In genomic region chr3:39109086-39109485, GRCh38 we compare ENCODE assay signal across 15 cellular contexts. TPM values are rescaled to one million over a fixed set of nuclear protein-coding genes. Genes with fewer than 3 reads are reported as not detected.
DNase-seq lines count a peak whose midpoint lies in the region; ATAC-seq, FAIRE-seq and TF ChIP-seq lines count a peak whose summit lies in the region.
"Had no signal": no experiment of that assay in that cellular context is flagged by ENCODE, and none has a peak within 500 bp of the region (broad histone marks: within the 10 kb centered on the region; RNA-seq: fewer than 3 reads in every experiment).

No MANE protein-coding gene starts in this region.

- no peaks in the 10 kb centered on the region for H3K9me2 ChIP-seq in DOHH2 (replicated peaks; ENCODE audit: control insufficient read depth, low read length)

- TF ChIP-seq CTCF in DOHH2 (IDR thresholded peaks at IDR 0.05; ENCODE audit: low read depth, low read length, poor library complexity, severe bottlenecking) = no peak
- no peak for TF ChIP-seq CTCF in GM12878 (IDR thresholded peaks at IDR 0.05 in 2 of 3, conservative IDR thresholded peaks at IDR 0.05 in 1 of 3; ENCODE audit: control insufficient read depth in 2 of 3, extremely low read depth in 1 of 3, insufficient read depth in 1 of 3, low read depth in 3 of 3, low read length in 3 of 3)
- TF ChIP-seq CTCF in nephron (IDR thresholded peaks at IDR 0.05; ENCODE audit: unreplicated experiment in 3 of 3) = no peak

- CTCF ChIA-PET in GM12878 (lab: Yijun Ruan, JAX) = interaction anchor here (0.8 to 5.6 kb wide), 5 partner anchors 14 to 182 kb away, joined by 3 to 39 read pairs (median 3); no protein-coding TSS in a partner anchor

- H3K79me2 ChIP-seq in DOHH2 (ENCODE audit: control insufficient read depth, low read length) = peaks cover 33% of the 10 kb centered on the region
- peaks cover 14% of the 10 kb centered on the region for H3K79me2 ChIP-seq in GM12878 (ENCODE audit: control insufficient read depth, insufficient read depth, low read length)

- no peaks in the 10 kb centered on the region for H3K36me3 ChIP-seq in CD4-positive, CD25-positive, alpha-beta regulatory T cell (ENCODE audit: control insufficient read depth, insufficient read depth, low read length)
- H3K36me3 ChIP-seq in DOHH2 (ENCODE audit: control insufficient read depth, low read length) = no peaks in the 10 kb centered on the region
- H3K36me3 ChIP-seq in GM12878 (ENCODE audit: control insufficient read depth in 2 of 2, insufficient read depth in 2 of 2, low read length in 1 of 2) = no peaks in the 10 kb centered on the region; a peak in 1 of 4 replicates
- H3K36me3 ChIP-seq: lower lobe of right lung, prostate gland had no signal

- no peak for ATAC-seq in CD4-positive, CD25-positive, alpha-beta regulatory T cell (ENCODE audit: low read depth in 2 of 2)
- no peak for ATAC-seq in GM12878
- ATAC-seq in HG03442 (IDR thresholded peaks at IDR 0.05; ENCODE audit: unreplicated experiment) = no peak

- in situ Hi-C loops in GM12878 (cut with MboI) = no loop called here

- H3K36me3 Mint-ChIP-seq in CD4-positive, CD25-positive, alpha-beta regulatory T cell = peaks cover 3% of the 10 kb centered on the region
- H3K36me3 Mint-ChIP-seq in nephron (ENCODE audit: low read depth) = peaks cover 4% of the 10 kb centered on the region

- H3K27ac Mint-ChIP-seq in CD4-positive, CD25-positive, alpha-beta regulatory T cell = peak overlapping the region in 2 of 3 donors; percentile 11 to 93
- no peak overlapping the region for H3K27ac Mint-ChIP-seq in nephron

- no peak for TF ChIP-seq POLR2A in GM12878 (IDR thresholded peaks at IDR 0.05; ENCODE audit: low read depth, low read length)

- H3K27me3 ChIP-seq in CD4-positive, CD25-positive, alpha-beta regulatory T cell (ENCODE audit: control insufficient read depth, insufficient read depth, low read length) = no peaks in the 10 kb centered on the region
- H3K27me3 ChIP-seq in DOHH2 (ENCODE audit: control insufficient read depth, low read length) = no peaks in the 10 kb centered on the region
- H3K27me3 ChIP-seq in GM12878 (replicated peaks in 1 of 2; ENCODE audit: control insufficient read depth in 2 of 2, insufficient read depth in 2 of 2, low read length in 1 of 2) = no peaks in the 10 kb centered on the region

- H4K20me1 ChIP-seq in DOHH2 (ENCODE audit: control insufficient read depth, insufficient read depth, low read depth, low read length) (no peaks in the 10 kb centered on the region), GM12878 (ENCODE audit: control insufficient read depth, insufficient read depth) (no peaks in the 10 kb centered on the region; the same call in 1 of the 2 replicates)

- no peak for TF ChIP-seq RAD21 in GM12878 (IDR thresholded peaks at IDR 0.05; ENCODE audit: insufficient read depth, low read depth, low read length)

- no peaks in the 10 kb centered on the region for H3K9me3 ChIP-seq in CD4-positive, CD25-positive, alpha-beta regulatory T cell (ENCODE audit: control insufficient read depth in 2 of 2, low read length in 2 of 2)
- H3K9me3 ChIP-seq in DOHH2 (ENCODE audit: control insufficient read depth, insufficient read depth, low read length) (no peaks in the 10 kb centered on the region), GM12878 (replicated peaks; ENCODE audit: control insufficient read depth, insufficient read depth, low read length) (no peaks in the 10 kb centered on the region)
- H3K9me3 ChIP-seq: lower lobe of right lung, prostate gland had no signal

- no peak for DNase-seq in CD4-positive, CD25-positive, alpha-beta regulatory T cell
- no peak for DNase-seq in GM12878 (ENCODE audit: low read depth, low spot score)
- DNase-seq in stimulated activated naive CD4-positive, alpha-beta T cell (lab: John Stamatoyannopoulos, UW) = no peak
- no peak for DNase-seq in GM19238 (ENCODE audit: insufficient read length, low spot score)
- DNase-seq: activated CD4-positive, alpha-beta T cell treated with anti-CD3 and anti-CD28 coated beads, Interleukin-2, amount 50 U/mL, for 48 hours; activated effector memory CD4-positive, alpha-beta T cell treated with Interleukin-2 at 50 U/mL for 16 hours; lower lobe of right lung; NCI-H748 treated with DMSO at 0.1 percent for 48 hours; stimulated activated CD4-positive, alpha-beta T cell treated with anti-CD3 and anti-CD28 coated beads, Interleukin-2, amount 100 ng/mL, for 48 hours; substantia nigra had no signal

- 86% methylated on average over 5 of the region's 5 CpGs for WGBS in GM12878 (ENCODE audit: insufficient coverage, insufficient replicate concordance, low lambda C conversion rate, missing lambda C conversion rate)

- H3K9ac ChIP-seq in GM12878 (ENCODE audit: control insufficient read depth, insufficient read depth, low read length) = no peak overlapping the region

- intact Hi-C loops in GM12878 (cut with micrococcal nuclease; ENCODE audit: unreplicated experiment) = no loop called here

- peak overlapping the region; percentile 94 to 97 (median 96) for H3K4me3 Mint-ChIP-seq in CD4-positive, CD25-positive, alpha-beta regulatory T cell
- peak overlapping the region; percentile 91 to 96 (median 95) for H3K4me3 Mint-ChIP-seq in nephron

- FAIRE-seq in GM12878 (lab: Jason Lieb, UNC) = no peak
- FAIRE-seq: HTR-8/SVneo had no signal

- peaks cover 13 to 47% (median 34%) of the 10 kb centered on the region in 4 donors for H3K4me1 Mint-ChIP-seq in CD4-positive, CD25-positive, alpha-beta regulatory T cell
- H3K4me1 Mint-ChIP-seq in nephron = peaks cover 34% of the 10 kb centered on the region

- no peak overlapping the region for H3K4me3 ChIP-seq in CD4-positive, CD25-positive, alpha-beta regulatory T cell (ENCODE audit: low read depth, low read length)
- no peak overlapping the region for H3K4me3 ChIP-seq in DOHH2 (ENCODE audit: low read length)
- no peak overlapping the region for H3K4me3 ChIP-seq in GM12878
- H3K4me3 ChIP-seq: prostate gland had no signal

- H3K4me2 ChIP-seq in DOHH2 (ENCODE audit: low read length) (peak overlapping the region; percentile 73; the same call in 1 of the 2 replicates), GM12878 (ENCODE audit: control insufficient read depth, insufficient read depth) (peak overlapping the region; percentile 100; the same call in 1 of the 2 replicates)

- peaks cover 17% of the 10 kb centered on the region for H3F3A ChIP-seq in DOHH2 (ENCODE audit: control insufficient read depth, insufficient read depth)

- H3K4me1 ChIP-seq in CD4-positive, CD25-positive, alpha-beta regulatory T cell (ENCODE audit: control insufficient read depth, insufficient read depth, low read length, poor library complexity, severe bottlenecking) = peaks cover 34% of the 10 kb centered on the region
- H3K4me1 ChIP-seq in DOHH2 (ENCODE audit: control insufficient read depth, low read length) (peaks cover 46% of the 10 kb centered on the region), GM12878 (ENCODE audit: control insufficient read depth, insufficient read depth, low read length) (peaks cover 27% of the 10 kb centered on the region)

- RAD21 ChIA-PET in GM12878 (lab: Charles Lee; ENCODE audit: unreplicated experiment) = interaction anchor here (1.0 to 2.6 kb wide), 6 partner anchors 21 to 179 kb away, joined by 3 to 14 read pairs (median 6); no protein-coding TSS in a partner anchor

- SMC1A ChIA-PET in GM12878 (lab: Charles Lee; ENCODE audit: uncharacterized antibody, unreplicated experiment) = interaction anchor here (1.1 to 3.0 kb wide), 7 partner anchors 10 to 183 kb away, joined by 3 to 12 read pairs (median 6); no protein-coding TSS in a partner anchor

- no peak overlapping the region for H3K27ac ChIP-seq in CD4-positive, CD25-positive, alpha-beta regulatory T cell (ENCODE audit: insufficient read depth, low read length, poor library complexity, severe bottlenecking)
- H3K27ac ChIP-seq in DOHH2 (ENCODE audit: low read depth, low read length) (peak overlapping the region; percentile 58), GM12878 (ENCODE audit: control insufficient read depth, insufficient read depth) (no peak overlapping the region)
- H3K27ac ChIP-seq: prostate gland had no signal

- no peaks in the 10 kb centered on the region for H3K9me3 Mint-ChIP-seq in CD4-positive, CD25-positive, alpha-beta regulatory T cell
- H3K9me3 Mint-ChIP-seq in nephron = no peaks in the 10 kb centered on the region

- TF ChIP-seq EP300 in GM12878 (IDR thresholded peaks at IDR 0.05; ENCODE audit: borderline replicate concordance in 1 of 2, control insufficient read depth in 1 of 2, low read depth in 2 of 2, low read length in 2 of 2) = no peak

- BruUV-seq in GM12878 (replicated peaks; lab: Mats Ljungman, UMichigan) = no TSS peak

- H3K27me3 Mint-ChIP-seq in CD4-positive, CD25-positive, alpha-beta regulatory T cell = peaks cover 4% of the 10 kb centered on the region
- H3K27me3 Mint-ChIP-seq in nephron (ENCODE audit: low read depth) = no peaks in the 10 kb centered on the region

- POLR2A ChIA-PET in GM12878 (lab: Charles Lee) = interaction anchor here (1.2 to 2.1 kb wide), 6 partner anchors 22 to 68 kb away, joined by 3 to 11 read pairs (median 4); no protein-coding TSS in a partner anchor

- H2AFZ ChIP-seq in GM12878 (ENCODE audit: control insufficient read depth, low read depth, low read length) = no peak overlapping the region

RNA-seq across cellular contexts. Expression of gene TTC21A, which starts 1.6 kb away (rescaled TPM):
- 4.1 TPM for total RNA-seq in CD4-positive, CD25-positive, alpha-beta regulatory T cell
- polyA plus RNA-seq in CD4-positive, CD25-positive, alpha-beta regulatory T cell = 1 to 10 TPM in 2 of 4 donors, under 1 TPM in 2; 0.41 to 2.7 (median 1.0) TPM
- total RNA-seq in GM12878 (2013; cell fraction: nucleolus; rRNA removed) = 10.3 and 13.6 TPM in 2 replicates
- 0.93 and 2.2 TPM in 2 replicates for total RNA-seq in GM12878 (2014; rRNA removed)
- total RNA-seq in GM12878 (2014; rRNA removed; fragmentation: Illumina TruSeq; extraction: Trizol) = 0.67 and 1.1 TPM in 2 replicates
- 2.6 and 2.7 TPM in 2 replicates for total RNA-seq in GM12878 (2021)
- 2.2 TPM for polyA plus RNA-seq in GM12878 (2011; ENCODE audit: low read depth)
- 1.1 and 1.2 TPM in 2 replicates for polyA plus RNA-seq in GM12878 (2011; rRNA removed)
- polyA plus RNA-seq in GM12878 (2011; cell fraction: cytosol; rRNA removed) = 0.69 and 1.0 TPM in 2 replicates
- polyA plus RNA-seq in GM12878 (2011; cell fraction: nucleus; rRNA removed) = 7.0 and 7.7 TPM in 2 replicates
- 2.8 and 3.8 TPM in 2 replicates for polyA plus RNA-seq in GM12878 (2012)
- polyA plus RNA-seq in GM12878 (2014; fragmentation: Illumina TruSeq; extraction: Trizol) = 1.6 and 2.1 TPM in 2 replicates
- polyA plus RNA-seq in GM12878 (2014; fragmentation: Nextera tagmentation; extraction: Ambion mirVana) = under 1 TPM; 0.62 to 0.68 TPM
- 3.2 and 3.8 TPM in 2 replicates for polyA plus RNA-seq in GM12878 (2014; rRNA removed)
- polyA plus RNA-seq in GM12878 (2016; fragmentation: Nextera tagmentation; extraction: Ambion mirVana) = 1 to 10 TPM; 1.0 to 1.2 TPM
- polyA minus RNA-seq in GM12878 (2011; rRNA and poly(A)+ RNA removed) = 1.1 and 2.0 TPM in 2 replicates
- polyA minus RNA-seq in GM12878 (2011; cell fraction: cytosol; rRNA and poly(A)+ RNA removed) = not detected in 2 replicates
- polyA minus RNA-seq in GM12878 (2011; cell fraction: nucleus; rRNA and poly(A)+ RNA removed) = 2.0 and 2.4 TPM in 2 replicates

RNA-seq across cellular contexts. Expression of gene GORASP1, which starts 1.7 kb away (rescaled TPM):
- 34.0 TPM for total RNA-seq in CD4-positive, CD25-positive, alpha-beta regulatory T cell
- polyA plus RNA-seq in CD4-positive, CD25-positive, alpha-beta regulatory T cell = 10 to 100 TPM; 18.5 to 29.7 (median 20.5) TPM
- 58.3 and 75.7 TPM in 2 replicates for total RNA-seq in GM12878 (2013; cell fraction: nucleolus; rRNA removed)
- total RNA-seq in GM12878 (2014; rRNA removed) (27.6 and 28.0 TPM in 2 replicates), GM12878 (2014; rRNA removed; fragmentation: Illumina TruSeq; extraction: Trizol) (16.7 and 16.8 TPM in 2 replicates), GM12878 (2021) (29.3 and 32.9 TPM in 2 replicates)
- polyA plus RNA-seq in GM12878 (2011; ENCODE audit: low read depth) = 21.6 TPM
- polyA plus RNA-seq in GM12878 (2011; rRNA removed) (20.6 and 28.8 TPM in 2 replicates), GM12878 (2014; fragmentation: Illumina TruSeq; extraction: Trizol) (23.2 and 25.1 TPM in 2 replicates), GM12878 (2014; fragmentation: Nextera tagmentation; extraction: Ambion mirVana) (1 to 10 TPM; 3.6 to 5.0 TPM), GM12878 (2014; rRNA removed) (32.7 and 35.1 TPM in 2 replicates), GM12878 (2016; fragmentation: Nextera tagmentation; extraction: Ambion mirVana) (10 to 100 TPM; 18.0 to 23.2 TPM)
- polyA plus RNA-seq in GM12878 (2011; cell fraction: cytosol; rRNA removed) = 25.5 and 35.6 TPM in 2 replicates
- polyA plus RNA-seq in GM12878 (2011; cell fraction: nucleus; rRNA removed) = 131 and 134 TPM in 2 replicates
- polyA plus RNA-seq in GM12878 (2012) = 19.5 and 23.4 TPM in 2 replicates
- 17.7 and 29.2 TPM in 2 replicates for polyA minus RNA-seq in GM12878 (2011; rRNA and poly(A)+ RNA removed)
- 8.6 and 9.8 TPM in 2 replicates for polyA minus RNA-seq in GM12878 (2011; cell fraction: cytosol; rRNA and poly(A)+ RNA removed)
- polyA minus RNA-seq in GM12878 (2011; cell fraction: nucleus; rRNA and poly(A)+ RNA removed) = 36.4 and 47.1 TPM in 2 replicates

RNA-seq across cellular contexts. Expression of gene CSRNP1, which starts 44.3 kb away (rescaled TPM):
- total RNA-seq in CD4-positive, CD25-positive, alpha-beta regulatory T cell = 300 TPM
- 10 to 100 TPM; 12.5 to 24.1 (median 14.7) TPM for polyA plus RNA-seq in CD4-positive, CD25-positive, alpha-beta regulatory T cell
- 19.2 and 23.9 TPM in 2 replicates for total RNA-seq in GM12878 (2013; cell fraction: nucleolus; rRNA removed)
- total RNA-seq in GM12878 (2014; rRNA removed) (14.2 TPM in 2 replicates), GM12878 (2014; rRNA removed; fragmentation: Illumina TruSeq; extraction: Trizol) (6.4 and 6.7 TPM in 2 replicates), GM12878 (2021) (12.0 and 12.1 TPM in 2 replicates)
- polyA plus RNA-seq in GM12878 (2011; ENCODE audit: low read depth) = 7.8 TPM
- polyA plus RNA-seq in GM12878 (2011; rRNA removed) (5.9 and 11.1 TPM in 2 replicates), GM12878 (2014; fragmentation: Illumina TruSeq; extraction: Trizol) (3.0 and 7.3 TPM in 2 replicates), GM12878 (2014; fragmentation: Nextera tagmentation; extraction: Ambion mirVana) (under 1 TPM; 0.32 to 0.77 TPM), GM12878 (2014; rRNA removed) (9.3 TPM in 2 replicates), GM12878 (2016; fragmentation: Nextera tagmentation; extraction: Ambion mirVana) (1 to 10 TPM; 4.9 to 7.0 TPM)
- 15.2 and 18.9 TPM in 2 replicates for polyA plus RNA-seq in GM12878 (2011; cell fraction: cytosol; rRNA removed)
- polyA plus RNA-seq in GM12878 (2011; cell fraction: nucleus; rRNA removed) = 18.3 and 26.2 TPM in 2 replicates
- polyA plus RNA-seq in GM12878 (2012) = 17.7 and 20.8 TPM in 2 replicates
- 17.1 and 27.4 TPM in 2 replicates for polyA minus RNA-seq in GM12878 (2011; rRNA and poly(A)+ RNA removed)
- 6.5 and 11.8 TPM in 2 replicates for polyA minus RNA-seq in GM12878 (2011; cell fraction: cytosol; rRNA and poly(A)+ RNA removed)
- polyA minus RNA-seq in GM12878 (2011; cell fraction: nucleus; rRNA and poly(A)+ RNA removed) = 16.4 and 17.9 TPM in 2 replicates

RNA-seq across cellular contexts. Expression of gene WDR48, which starts 57.3 kb away (rescaled TPM):
- total RNA-seq in CD4-positive, CD25-positive, alpha-beta regulatory T cell = 104 TPM
- polyA plus RNA-seq in CD4-positive, CD25-positive, alpha-beta regulatory T cell = 10 to 100 TPM; 46.7 to 70.6 (median 49.9) TPM
- total RNA-seq in GM12878 (2013; cell fraction: nucleolus; rRNA removed) = 75.6 and 81.8 TPM in 2 replicates
- total RNA-seq in GM12878 (2014; rRNA removed) (20.2 and 22.7 TPM in 2 replicates), GM12878 (2014; rRNA removed; fragmentation: Illumina TruSeq; extraction: Trizol) (30.0 and 30.3 TPM in 2 replicates), GM12878 (2021) (27.8 and 28.7 TPM in 2 replicates)
- 24.3 TPM for polyA plus RNA-seq in GM12878 (2011; ENCODE audit: low read depth)
- polyA plus RNA-seq in GM12878 (2011; rRNA removed) (43.8 and 63.5 TPM in 2 replicates), GM12878 (2014; fragmentation: Illumina TruSeq; extraction: Trizol) (36.7 and 40.3 TPM in 2 replicates), GM12878 (2014; fragmentation: Nextera tagmentation; extraction: Ambion mirVana) (10 to 100 TPM; 16.8 to 17.1 TPM), GM12878 (2014; rRNA removed) (17.0 and 18.7 TPM in 2 replicates), GM12878 (2016; fragmentation: Nextera tagmentation; extraction: Ambion mirVana) (10 to 100 TPM; 38.4 to 40.6 TPM)
- 15.0 and 18.5 TPM in 2 replicates for polyA plus RNA-seq in GM12878 (2011; cell fraction: cytosol; rRNA removed)
- 28.6 and 34.7 TPM in 2 replicates for polyA plus RNA-seq in GM12878 (2011; cell fraction: nucleus; rRNA removed)
- 17.5 and 21.2 TPM in 2 replicates for polyA plus RNA-seq in GM12878 (2012)
- 23.2 and 51.3 TPM in 2 replicates for polyA minus RNA-seq in GM12878 (2011; rRNA and poly(A)+ RNA removed)
- polyA minus RNA-seq in GM12878 (2011; cell fraction: cytosol; rRNA and poly(A)+ RNA removed) = 11.0 and 19.8 TPM in 2 replicates
- 18.9 and 19.0 TPM in 2 replicates for polyA minus RNA-seq in GM12878 (2011; cell fraction: nucleus; rRNA and poly(A)+ RNA removed)

RNA-seq across cellular contexts. Expression of gene SCN11A, which starts 57.3 kb away (rescaled TPM):
- total RNA-seq in CD4-positive, CD25-positive, alpha-beta regulatory T cell = not detected
- polyA plus RNA-seq in CD4-positive, CD25-positive, alpha-beta regulatory T cell = under 1 TPM in 1 of 4 donors, not detected in 3; 0.13 TPM
- total RNA-seq in GM12878 (2013; cell fraction: nucleolus; rRNA removed) = 1.0 and 1.3 TPM in 2 replicates
- total RNA-seq in GM12878 (2014; rRNA removed) = 0.05 and 0.06 TPM in 2 replicates
- total RNA-seq in GM12878 (2014; rRNA removed; fragmentation: Illumina TruSeq; extraction: Trizol) = under 0.01 and 0.05 TPM in 2 replicates
- not detected in 2 replicates for total RNA-seq in GM12878 (2021)
- 0.04 TPM for polyA plus RNA-seq in GM12878 (2011; ENCODE audit: low read depth)
- polyA plus RNA-seq in GM12878 (2011; rRNA removed) = 0.13 and 0.14 TPM in 2 replicates
- polyA plus RNA-seq in GM12878 (2011; cell fraction: cytosol; rRNA removed) = 0.02 and 0.03 TPM in 2 replicates
- polyA plus RNA-seq in GM12878 (2011; cell fraction: nucleus; rRNA removed) = 0.19 and 0.31 TPM in 2 replicates
- 0.04 and 0.07 TPM in 2 replicates for polyA plus RNA-seq in GM12878 (2012)
- polyA plus RNA-seq in GM12878 (2014; fragmentation: Illumina TruSeq; extraction: Trizol) = 0.04 and 0.11 TPM in 2 replicates
- not detected for polyA plus RNA-seq in GM12878 (2014; fragmentation: Nextera tagmentation; extraction: Ambion mirVana)
- 0.03 TPM in 2 replicates for polyA plus RNA-seq in GM12878 (2014; rRNA removed)
- polyA plus RNA-seq in GM12878 (2016; fragmentation: Nextera tagmentation; extraction: Ambion mirVana) = under 1 TPM in 1 of 2 experiments, not detected in 1; 0.03 TPM
- polyA minus RNA-seq in GM12878 (2011; rRNA and poly(A)+ RNA removed) = 0.07 TPM in 1 of 2 replicates, not detected in the other
- not detected in 2 replicates for polyA minus RNA-seq in GM12878 (2011; cell fraction: cytosol; rRNA and poly(A)+ RNA removed)
- 0.12 and 0.19 TPM in 2 replicates for polyA minus RNA-seq in GM12878 (2011; cell fraction: nucleus; rRNA and poly(A)+ RNA removed)

Comparison
In these comparisons a context has a peak if more than half of its experiments do, and no peak if none do; other contexts are left out.
1. H3K27ac Mint-ChIP-seq: peak in CD4-positive, CD25-positive, alpha-beta regulatory T cell (2 of 3); none in nephron (0 of 3).
2. RNA of gene CSRNP1, which starts 44.3 kb away (total RNA-seq): 300 TPM in CD4-positive, CD25-positive, alpha-beta regulatory T cell (single experiment); 6.4 to 23.9 TPM in GM12878; every median in the first group is over 10 times any median in the second.